Comparison of ENCODE assay signal across 19 cellular contexts in genomic region chr11:108316061-108316460, GRCh38.
"Had no signal": no experiment of that assay in that cellular context is flagged by ENCODE, and none has a peak within 500 bp of the region (broad histone marks: within the 10 kb centered on the region; RNA-seq: fewer than 3 reads in every experiment).

No MANE protein-coding gene starts in this region.

- H3K27ac ChIP-seq: esophagus squamous epithelium, foreskin keratinocyte, left ventricle myocardium inferior, right atrium auricular region, sigmoid colon, skin epidermis, suprapubic skin, thyroid gland had no signal

- H3K4me1 ChIP-seq: esophagus squamous epithelium, left ventricle myocardium inferior, right atrium auricular region, sigmoid colon, thyroid gland had no signal

- H3K4me3 Mint-ChIP-seq: dendritic cell treated with granulocyte-macrophage colony-stimulating factor and Interleukin-4, amounts not matched to agents 40 ng/mL and 50 ng/mL, for 4 days; naive B cell; neural crest cell; type B pancreatic cell had no signal

- H3K4me3 ChIP-seq: esophagus squamous epithelium, left ventricle myocardium inferior, lung, right atrium auricular region, sigmoid colon, skin epidermis, suprapubic skin, thyroid gland had no signal

- H3K27ac Mint-ChIP-seq: dendritic cell treated with granulocyte-macrophage colony-stimulating factor and Interleukin-4, amounts not matched to agents 40 ng/mL and 50 ng/mL, for 4 days; type B pancreatic cell had no signal

- H3K9me3 Mint-ChIP-seq: dendritic cell treated with granulocyte-macrophage colony-stimulating factor and Interleukin-4, amounts not matched to agents 40 ng/mL and 50 ng/mL, for 4 days; naive B cell; neural crest cell; type B pancreatic cell had no signal

- H3K9me3 ChIP-seq: esophagus squamous epithelium, left ventricle myocardium inferior, right atrium auricular region, sigmoid colon, suprapubic skin, thyroid gland had no signal

- ATAC-seq: foreskin keratinocyte, left cardiac atrium had no signal

- H3K27me3 Mint-ChIP-seq: dendritic cell treated with granulocyte-macrophage colony-stimulating factor and Interleukin-4, amounts not matched to agents 40 ng/mL and 50 ng/mL, for 4 days; naive B cell; type B pancreatic cell had no signal

- H3K27me3 ChIP-seq: esophagus squamous epithelium, foreskin keratinocyte, right atrium auricular region, sigmoid colon, suprapubic skin, thyroid gland had no signal

- DNase-seq: esophagus squamous epithelium; foreskin keratinocyte; kidney; left cardiac atrium; left ventricle myocardium inferior; mesenchymal stem cell; naive B cell; sigmoid colon; stimulated activated CD4-positive, alpha-beta T cell treated with anti-CD3 and anti-CD28 coated beads, Interleukin-2, amount 100 ng/mL, for 24 hours; stimulated activated CD4-positive, alpha-beta T cell treated with anti-CD3 and anti-CD28 coated beads, Interleukin-4, amount 100 ng/mL, for 4 hours; stimulated activated naive CD4-positive, alpha-beta T cell; thyroid gland had no signal

- H3K4me1 Mint-ChIP-seq: neural crest cell had no signal
